12 cellular contexts compared by ENCODE assay signal in genomic region chr12:92132282-92132681, GRCh38. TPM values are rescaled to one million over a fixed set of nuclear protein-coding genes. Genes with fewer than 3 reads are reported as not detected.
DNase-seq lines count a peak whose midpoint lies in the region; ATAC-seq and TF ChIP-seq lines count a peak whose summit lies in the region.
"Had no signal": no experiment of that assay in that cellular context is flagged by ENCODE, and none has a peak within 500 bp of the region (broad histone marks: within the 10 kb centered on the region; RNA-seq: fewer than 3 reads in every experiment).

No MANE protein-coding gene starts in this region.

- ATAC-seq in stimulated activated naive CD8-positive, alpha-beta T cell treated with anti-CD3 and anti-CD28 coated beads, Interleukin-15, Interleukin-2, amounts not matched to agents 100 U/mL and 50 U/mL, for 24 hours, result no peak
- ATAC-seq: GM23338 had no signal

- H4K20me1 ChIP-seq in hepatocyte (ENCODE audit: insufficient read depth, poor library complexity, severe bottlenecking), result peaks cover 41% of the 10 kb centered on the region

- H3K27ac Mint-ChIP-seq in stimulated activated naive CD8-positive, alpha-beta T cell treated with anti-CD3 and anti-CD28 coated beads, Interleukin-15, Interleukin-2, amounts not matched to agents 100 ng/mL and 50 ng/mL, for 24 hours, result peak overlapping the region; percentile 93
- peak overlapping the region; percentile 80 for H3K27ac Mint-ChIP-seq in T-helper 2 cell treated with Interferon-gamma antibody and Interleukin-4, amounts not matched to agents 5 μg/mL and 100 μg/mL, for 36 hours
- H3K27ac Mint-ChIP-seq: GM23338 had no signal

- no peaks in the 10 kb centered on the region for H3K27me3 Mint-ChIP-seq in stimulated activated naive CD8-positive, alpha-beta T cell treated with anti-CD3 and anti-CD28 coated beads, Interleukin-15, Interleukin-2, amounts not matched to agents 100 ng/mL and 50 ng/mL, for 24 hours
- no peaks in the 10 kb centered on the region for H3K27me3 Mint-ChIP-seq in T-helper 2 cell treated with Interferon-gamma antibody and Interleukin-4, amounts not matched to agents 5 μg/mL and 100 μg/mL, for 36 hours (ENCODE audit: low read depth)

- H3K4me3 Mint-ChIP-seq in stimulated activated naive CD8-positive, alpha-beta T cell treated with anti-CD3 and anti-CD28 coated beads, Interleukin-15, Interleukin-2, amounts not matched to agents 100 ng/mL and 50 ng/mL, for 24 hours, result peak overlapping the region; percentile 82
- peak overlapping the region; percentile 75 for H3K4me3 Mint-ChIP-seq in T-helper 2 cell treated with Interferon-gamma antibody and Interleukin-4, amounts not matched to agents 5 μg/mL and 100 μg/mL, for 36 hours
- H3K4me3 Mint-ChIP-seq: GM23338 had no signal

- H3K4me1 Mint-ChIP-seq in stimulated activated naive CD8-positive, alpha-beta T cell treated with anti-CD3 and anti-CD28 coated beads, Interleukin-15, Interleukin-2, amounts not matched to agents 100 ng/mL and 50 ng/mL, for 24 hours (ENCODE audit: low read depth), result peaks cover 98% of the 10 kb centered on the region
- H3K4me1 Mint-ChIP-seq in T-helper 2 cell treated with Interferon-gamma antibody and Interleukin-4, amounts not matched to agents 5 μg/mL and 100 μg/mL, for 36 hours (ENCODE audit: low read depth), result peaks cover 69% of the 10 kb centered on the region

- H2AFZ ChIP-seq in hepatocyte, result no peak overlapping the region
- H2AFZ ChIP-seq: GM23338 had no signal

- WGBS in hepatocyte (ENCODE audit: low lambda C conversion rate, missing lambda C conversion rate), result 97% methylated on average over 1 of the region's 1 CpG

- in situ Hi-C loops in KBM-7 (cut with MboI; ENCODE audit: low pct_unique_long_range_greater_than_20kb, low sequenced_read_pairs), result no loop called here

- no peak for DNase-seq in stimulated activated naive CD8-positive, alpha-beta T cell treated with anti-CD3 and anti-CD28 coated beads, Interleukin-15, Interleukin-2, amounts not matched to agents 100 U/mL and 50 U/mL, for 24 hours
- DNase-seq in T-helper 2 cell treated with Interferon-gamma antibody and Interleukin-4, amounts not matched to agents 5 μg/mL and 100 μg/mL, for 36 hours (ENCODE audit: low spot score), result no peak
- DNase-seq in hepatocyte (ENCODE audit: low spot score) (no peak), glomerular visceral epithelial cell (ENCODE audit: extremely low spot score) (no peak), GDM1 (lab: John Stamatoyannopoulos, UW) (no peak), medulla oblongata (ENCODE audit: extremely low spot score) (no peak), KBM-7 (no peak)
- DNase-seq: NCI-H187 had no signal

- no peak overlapping the region for H3K4me3 ChIP-seq in hepatocyte
- H3K4me3 ChIP-seq: GM23338, skin epidermis had no signal

- no peaks in the 10 kb centered on the region for H3K27me3 ChIP-seq in hepatocyte

- H3K9me2 ChIP-seq in hepatocyte (replicated peaks; ENCODE audit: insufficient read depth), result no peaks in the 10 kb centered on the region

- H3K79me2 ChIP-seq in hepatocyte, result peaks cover 96% of the 10 kb centered on the region

- no peaks in the 10 kb centered on the region for H3K9me3 Mint-ChIP-seq in stimulated activated naive CD8-positive, alpha-beta T cell treated with anti-CD3 and anti-CD28 coated beads, Interleukin-15, Interleukin-2, amounts not matched to agents 100 ng/mL and 50 ng/mL, for 24 hours
- H3K9me3 Mint-ChIP-seq in T-helper 2 cell treated with Interferon-gamma antibody and Interleukin-4, amounts not matched to agents 5 μg/mL and 100 μg/mL, for 36 hours, result no peaks in the 10 kb centered on the region
- H3K9me3 Mint-ChIP-seq: GM23338 had no signal

- H3K4me2 ChIP-seq in hepatocyte, result peak overlapping the region; percentile 8
- H3K4me2 ChIP-seq: GM23338 had no signal

- no peak for TF ChIP-seq CTCF in hepatocyte (IDR thresholded peaks at IDR 0.05; ENCODE audit: poor library complexity)

- H3K36me3 Mint-ChIP-seq in stimulated activated naive CD8-positive, alpha-beta T cell treated with anti-CD3 and anti-CD28 coated beads, Interleukin-15, Interleukin-2, amounts not matched to agents 100 ng/mL and 50 ng/mL, for 24 hours (ENCODE audit: low read depth), result peaks cover 46% of the 10 kb centered on the region
- peaks cover 43% of the 10 kb centered on the region for H3K36me3 Mint-ChIP-seq in T-helper 2 cell treated with Interferon-gamma antibody and Interleukin-4, amounts not matched to agents 5 μg/mL and 100 μg/mL, for 36 hours (ENCODE audit: low read depth)

- no peak overlapping the region for H3K27ac ChIP-seq in hepatocyte
- H3K27ac ChIP-seq: C4-2B had no signal

- H3K36me3 ChIP-seq in hepatocyte (replicated peaks; ENCODE audit: insufficient read depth, low read depth), result no peaks in the 10 kb centered on the region

- peaks cover 43% of the 10 kb centered on the region for H3K4me1 ChIP-seq in hepatocyte (ENCODE audit: insufficient read depth)

- no peaks in the 10 kb centered on the region for H3K9me3 ChIP-seq in hepatocyte (ENCODE audit: low read depth)

RNA-seq across cellular contexts. Expression of gene BTG1, which starts 13.4 kb away (rescaled TPM):
- 61.2 and 72.0 TPM in 2 replicates for total RNA-seq in hepatocyte
- polyA plus RNA-seq in hepatocyte, result 146 and 160 TPM in 2 replicates
